In genomic region chr22:50301581-50301991, GRCh38 we compare ENCODE assay signal across 9 cellular contexts. TPM values are rescaled to one million over a fixed set of nuclear protein-coding genes. Genes with fewer than 3 reads are reported as not detected.
A peak's percentile ranks its signal among the peaks of the same experiment; 100 is the strongest.
DNase-seq lines count a peak whose midpoint lies in the region; ATAC-seq, FAIRE-seq and TF ChIP-seq lines count a peak whose summit lies in the region.
"Had no signal": no experiment of that assay in that cellular context is flagged by ENCODE, and none has a peak within 500 bp of the region (broad histone marks: within the 10 kb centered on the region; RNA-seq: fewer than 3 reads in every experiment).

No MANE protein-coding gene starts in this region.

- POLR2A ChIA-PET in RWPE1 (lab: Yijun Ruan, JAX; ENCODE audit: low non-redundant PET), result no interaction called here

- H3K9me3 ChIP-seq in small intestine (ENCODE audit: control insufficient read depth, low read depth), result no peaks in the 10 kb centered on the region

- H3K4me3 ChIP-seq in GM06990 (replicated peaks; ENCODE audit: low read depth, low read length), result peak overlapping the region; percentile 5; the same call in 1 of the 2 replicates
- peak overlapping the region; percentile 7 for H3K4me3 ChIP-seq in fibroblast of pulmonary artery (replicated peaks; ENCODE audit: low read depth, low read length)
- peak overlapping the region in 1 of 2 donors; percentile 2 for H3K4me3 ChIP-seq in small intestine (ENCODE audit: low read depth in 1 of 2, low read length in 2 of 2)
- H3K4me3 ChIP-seq: neural progenitor cell had no signal

- peaks cover 6% of the 10 kb centered on the region for H3K36me3 ChIP-seq in GM06990 (ENCODE audit: control insufficient read depth, insufficient read depth, low read length)
- H3K36me3 ChIP-seq in small intestine (ENCODE audit: control insufficient read depth in 2 of 2, insufficient read depth in 2 of 2, low read length in 2 of 2), result no peaks in the 10 kb centered on the region
- H3K36me3 ChIP-seq: neural progenitor cell had no signal

- no peak for DNase-seq in GM06990 (ENCODE audit: extremely low read depth, insufficient read length)
- no peak for DNase-seq in RWPE1 (ENCODE audit: low spot score)
- no peak for DNase-seq in fibroblast of pulmonary artery (ENCODE audit: low read depth)
- peak; percentile 87 for DNase-seq in small intestine
- no peak for DNase-seq in DMS153 treated with DMSO at 0.1 percent for 48 hours (lab: John Stamatoyannopoulos, UW; ENCODE audit: unreplicated experiment)
- no peak for DNase-seq in NOMO-1 treated with DMSO at 0.1 percent for 48 hours (lab: John Stamatoyannopoulos, UW; ENCODE audit: unreplicated experiment)

- ATAC-seq in GM18519 (IDR thresholded peaks at IDR 0.05; ENCODE audit: low FRiP score, unreplicated experiment) (no peak), HG03457 (IDR thresholded peaks at IDR 0.05; ENCODE audit: unreplicated experiment) (no peak)

- no peak for FAIRE-seq in small intestine (lab: Jason Lieb, UNC)

- 25 to 45% (median 36%) methylated on average over 16 to 17 of the region's 17 CpGs for WGBS in small intestine, 3 donors

- peak overlapping the region; percentile 100 for H3K27ac ChIP-seq in RWPE1
- H3K27ac ChIP-seq in small intestine (ENCODE audit: low read depth in 1 of 2, low read length in 1 of 2), result peak overlapping the region; percentile 67 to 71
- H3K27ac ChIP-seq: neural progenitor cell had no signal

- CTCF ChIA-PET in RWPE1 (lab: Yijun Ruan, JAX), result interaction anchor here (0.6 to 2.0 kb wide), 3 partner anchors 26 to 40 kb away, joined by 3 to 6 read pairs (median 5); no protein-coding TSS in a partner anchor

- no peaks in the 10 kb centered on the region for H3K27me3 ChIP-seq in GM06990 (replicated peaks; ENCODE audit: control insufficient read depth, insufficient read depth, low read length)
- H3K27me3 ChIP-seq in small intestine (ENCODE audit: control insufficient read depth in 2 of 2, insufficient read depth in 2 of 2, low read length in 2 of 2), result no peaks in the 10 kb centered on the region

- H3K4me1 ChIP-seq in small intestine (ENCODE audit: control insufficient read depth in 2 of 2, insufficient read depth in 1 of 2, low read depth in 1 of 2, low read length in 1 of 2), result peaks cover 9 to 44% of the 10 kb centered on the region in 2 donors

- TF ChIP-seq CTCF in GM06990 (IDR thresholded peaks at IDR 0.05; ENCODE audit: insufficient read depth, low read length, poor library complexity, severe bottlenecking) (no peak), RWPE1 (conservative IDR thresholded peaks at IDR 0.05; ENCODE audit: low read depth) (no peak), fibroblast of pulmonary artery (IDR thresholded peaks at IDR 0.05; ENCODE audit: low read length, missing control alignments) (no peak)

RNA-seq across cellular contexts. Expression of gene PLXNB2, which starts 5.9 kb away (rescaled TPM):
- 100 to 1,000 TPM in 2 of 3 donors, 10 to 100 TPM in 1; 80.2 to 179 (median 110) TPM for polyA plus RNA-seq in small intestine

RNA-seq across cellular contexts. Expression of gene DENND6B, which starts 25.2 kb away (rescaled TPM):
- polyA plus RNA-seq in small intestine, result 1 to 10 TPM; 1.9 to 2.7 (median 2.2) TPM

RNA-seq across cellular contexts. Expression of gene MAPK11, which starts 31.4 kb away (rescaled TPM):
- polyA plus RNA-seq in small intestine, result 1 to 10 TPM in 2 of 3 donors, not detected in 1; 2.4 to 7.9 TPM

RNA-seq across cellular contexts. Expression of gene MAPK12, which starts 40.1 kb away (rescaled TPM):
- polyA plus RNA-seq in small intestine, result 1 to 10 TPM in 2 of 3 donors, under 1 TPM in 1; 0.45 to 7.1 (median 3.5) TPM

RNA-seq across cellular contexts. Expression of gene PPP6R2, which starts 41.5 kb away (rescaled TPM):
- polyA plus RNA-seq in small intestine, result 10 to 100 TPM; 28.6 to 41.2 (median 38.2) TPM
